ENCODE assay signal across 8 cellular contexts in genomic region chr1:18954270-18955071, GRCh38. TPM values are rescaled to one million over a fixed set of nuclear protein-coding genes. Genes with fewer than 3 reads are reported as not detected.
A peak's percentile ranks its signal among the peaks of the same experiment; 100 is the strongest.
DNase-seq lines count a peak whose midpoint lies in the region; ATAC-seq and TF ChIP-seq lines count a peak whose summit lies in the region.

No MANE protein-coding gene starts in this region.

- no peak overlapping the region for H3K27ac ChIP-seq in GM23338 (ENCODE audit: low read depth)
- peak overlapping the region; percentile 26 to 95 (median 87) for H3K27ac ChIP-seq in skin epidermis

- 0 out of 2 replicates have a peak, but pooled peaks cover 4% of the 10 kb centered on the region for H3K79me2 ChIP-seq in GM23338 (replicated peaks; ENCODE audit: insufficient read depth)

- no peaks in the 10 kb centered on the region; the same call in 2 of the 3 replicates for H3K36me3 Mint-ChIP-seq in GM23338 (ENCODE audit: low read depth)
- peaks cover 32% of the 10 kb centered on the region for H3K36me3 Mint-ChIP-seq in activated T-helper 2 cell treated with anti-CD3 and anti-CD28 coated beads, Interferon-gamma antibody, Interleukin-2, Interleukin-4, amounts not matched to agents 10 μg/mL and 5 μg/mL and 100 μg/mL, durations not matched to agents 14 hours and 24 hours and 36 hours (ENCODE audit: low read depth)

- H3K9me2 ChIP-seq in GM23338 (ENCODE audit: insufficient read depth): no peaks in the 10 kb centered on the region

- 0 out of 2 replicates have a peak, but pooled peaks cover 2% of the 10 kb centered on the region for H3F3A ChIP-seq in GM23338 (replicated peaks; ENCODE audit: low read depth)

- H4K20me1 ChIP-seq in GM23338 (replicated peaks; ENCODE audit: insufficient read depth): peaks cover 9% of the 10 kb centered on the region

- peaks cover 23% of the 10 kb centered on the region for H3K4me1 Mint-ChIP-seq in GM23338
- peaks cover 70% of the 10 kb centered on the region for H3K4me1 Mint-ChIP-seq in activated T-helper 2 cell treated with anti-CD3 and anti-CD28 coated beads, Interferon-gamma antibody, Interleukin-2, Interleukin-4, amounts not matched to agents 10 μg/mL and 5 μg/mL and 100 μg/mL, durations not matched to agents 14 hours and 24 hours and 36 hours (ENCODE audit: low read depth)

- peak overlapping the region; percentile 71 for H3K4me3 ChIP-seq in GM23338
- H3K4me3 ChIP-seq in skin epidermis: peak overlapping the region; percentile 48 to 84 (median 74)

- peaks cover 36% of the 10 kb centered on the region for H3K27me3 ChIP-seq in GM23338 (ENCODE audit: insufficient read depth)

- peaks cover 44% of the 10 kb centered on the region for H3K27me3 Mint-ChIP-seq in GM23338 (ENCODE audit: insufficient read depth, low read depth, poor library complexity)
- H3K27me3 Mint-ChIP-seq in activated T-helper 2 cell treated with anti-CD3 and anti-CD28 coated beads, Interferon-gamma antibody, Interleukin-2, Interleukin-4, amounts not matched to agents 10 μg/mL and 5 μg/mL and 100 μg/mL, durations not matched to agents 14 hours and 24 hours and 36 hours (ENCODE audit: low read depth): no peaks in the 10 kb centered on the region

- peaks cover 28% of the 10 kb centered on the region for H3K4me1 ChIP-seq in GM23338 (ENCODE audit: insufficient read depth)

- TF ChIP-seq CTCF in GM23338 (conservative IDR thresholded peaks at IDR 0.05; ENCODE audit: low read depth in 2 of 2): no peak

- H3K9me3 Mint-ChIP-seq in GM23338: no peaks in the 10 kb centered on the region; the same call in 2 of the 3 replicates
- H3K9me3 Mint-ChIP-seq in activated T-helper 2 cell treated with anti-CD3 and anti-CD28 coated beads, Interferon-gamma antibody, Interleukin-2, Interleukin-4, amounts not matched to agents 10 μg/mL and 5 μg/mL and 100 μg/mL, durations not matched to agents 14 hours and 24 hours and 36 hours: no peaks in the 10 kb centered on the region

- H3K27ac Mint-ChIP-seq in GM23338: no peak overlapping the region
- peak overlapping the region; percentile 60 for H3K27ac Mint-ChIP-seq in activated T-helper 2 cell treated with anti-CD3 and anti-CD28 coated beads, Interferon-gamma antibody, Interleukin-2, Interleukin-4, amounts not matched to agents 10 μg/mL and 5 μg/mL and 100 μg/mL, durations not matched to agents 14 hours and 24 hours and 36 hours

- H2AFZ ChIP-seq in GM23338: no peak overlapping the region

- intact Hi-C loops in activated T-helper 2 cell treated with anti-CD3 and anti-CD28 coated beads, Interferon-gamma antibody, Interleukin-2, Interleukin-4, amounts not matched to agents 10 μg/mL and 5 μg/mL and 100 μg/mL, durations not matched to agents 14 hours and 24 hours and 36 hours (cut with micrococcal nuclease): loop anchor here (5.0 kb wide), 5 partner anchors 47 to 298 kb away; partner anchors contain the start of genes EMC1 and MRTO4
- intact Hi-C loops in left colon (cut with DNase I, micrococcal nuclease): no loop called here

- peak overlapping the region; percentile 83; the same call in 1 of the 2 replicates for H3K4me2 ChIP-seq in GM23338

- no peak for DNase-seq in GM23338 (ENCODE audit: low spot score)
- no peak for DNase-seq in activated T-helper 2 cell treated with anti-CD3 and anti-CD28 coated beads, Interferon-gamma antibody, Interleukin-2, Interleukin-4, amounts not matched to agents 10 μg/mL and 5 μg/mL and 100 μg/mL, durations not matched to agents 14 hours and 24 hours and 36 hours (ENCODE audit: low spot score)
- DNase-seq in hepatic stellate cell (ENCODE audit: low spot score): peak; percentile 73
- no peak for DNase-seq in HUDEP-2 (lab: John Stamatoyannopoulos, UW; ENCODE audit: unreplicated experiment in 76 of 76)
- DNase-seq in left colon: no peak
- no peak for DNase-seq in RPMI8226

- H3K4me3 Mint-ChIP-seq in GM23338: peak overlapping the region; percentile 67
- peak overlapping the region; percentile 86 for H3K4me3 Mint-ChIP-seq in activated T-helper 2 cell treated with anti-CD3 and anti-CD28 coated beads, Interferon-gamma antibody, Interleukin-2, Interleukin-4, amounts not matched to agents 10 μg/mL and 5 μg/mL and 100 μg/mL, durations not matched to agents 14 hours and 24 hours and 36 hours (ENCODE audit: low read depth)

- no peaks in the 10 kb centered on the region for H3K36me3 ChIP-seq in GM23338 (ENCODE audit: insufficient read depth)

- no peak for ATAC-seq in GM23338
- ATAC-seq in left colon: no peak
- ATAC-seq in GM18511 (IDR thresholded peaks at IDR 0.05; ENCODE audit: unreplicated experiment): no peak

TF ChIP-seq in GM23338, 12 proteins besides CTCF, POLR2A, EP300 and RAD21 (continues in another document):
- TF ChIP-seq ZNF331 (CRISPR knock-in tag; IDR thresholded peaks at IDR 0.05; ENCODE audit: low read depth): no peak
- no peak for TF ChIP-seq ETS1 (IDR thresholded peaks at IDR 0.05)
- no peak for TF ChIP-seq EZH2phosphoT487 (IDR thresholded peaks at IDR 0.05; ENCODE audit: unreplicated experiment)

RNA-seq across cellular contexts. Expression of gene IFFO2, which starts 2.0 kb away (rescaled TPM):
- 7.5 and 13.2 TPM in 2 replicates for total RNA-seq in GM23338 (2014; rRNA removed; shearing (Covaris generic))
- 0.71 and 1.5 TPM in 2 replicates for polyA plus RNA-seq in GM23338 (2016; fragmentation: Nextera tagmentation; extraction: Ambion mirVana)
- total RNA-seq in activated T-helper 2 cell treated with anti-CD3 and anti-CD28 coated beads, Interferon-gamma antibody, Interleukin-2, Interleukin-4, amounts not matched to agents 10 μg/mL and 5 μg/mL and 100 μg/mL, durations not matched to agents 14 hours and 24 hours and 36 hours: 48.5 and 49.4 TPM in 2 replicates
- total RNA-seq in left colon: 10 to 100 TPM in 1 of 2 donors, 1 to 10 TPM in 1; 5.4 to 14.7 TPM

RNA-seq across cellular contexts. Expression of gene ALDH4A1, which starts 52.1 kb away (rescaled TPM):
- 33.8 and 36.9 TPM in 2 replicates for total RNA-seq in GM23338 (2014; rRNA removed; shearing (Covaris generic))
- 11.3 and 13.5 TPM in 2 replicates for polyA plus RNA-seq in GM23338 (2016; fragmentation: Nextera tagmentation; extraction: Ambion mirVana)
- 4.4 and 5.0 TPM in 2 replicates for total RNA-seq in activated T-helper 2 cell treated with anti-CD3 and anti-CD28 coated beads, Interferon-gamma antibody, Interleukin-2, Interleukin-4, amounts not matched to agents 10 μg/mL and 5 μg/mL and 100 μg/mL, durations not matched to agents 14 hours and 24 hours and 36 hours
- 1 to 10 TPM; 4.9 to 5.5 TPM for total RNA-seq in left colon
